Comparison of ENCODE assay signal across 33 cellular contexts in genomic region chr21:15278851-15279250, GRCh38.
A peak's percentile ranks its signal among the peaks of the same experiment; 100 is the strongest.
DNase-seq lines count a peak whose midpoint lies in the region; ATAC-seq and TF ChIP-seq lines count a peak whose summit lies in the region.
"Had no signal": no experiment of that assay in that cellular context is flagged by ENCODE, and none has a peak within 500 bp of the region (broad histone marks: within the 10 kb centered on the region; RNA-seq: fewer than 3 reads in every experiment).

No MANE protein-coding gene starts in this region.

- H2BK5ac ChIP-seq in trophoblast cell (ENCODE audit: low read depth, low read length, poor library complexity): no peak overlapping the region

- H3K4me1 ChIP-seq in GM23338 (ENCODE audit: insufficient read depth): no peaks in the 10 kb centered on the region
- H3K4me1 ChIP-seq in RWPE2 (ENCODE audit: insufficient read depth, poor library complexity, severe bottlenecking): peaks cover 9% of the 10 kb centered on the region
- H3K4me1 ChIP-seq in osteoblast (ENCODE audit: insufficient read depth, low read length): no peaks in the 10 kb centered on the region
- peaks cover 0 to 3% of the 10 kb centered on the region in 2 experiments for H3K4me1 ChIP-seq in trophoblast cell (ENCODE audit: control insufficient read depth in 1 of 2, insufficient read depth in 2 of 2, low read length in 2 of 2)
- H3K4me1 ChIP-seq: BE2C; BLaER1; BLaER1 treated with 17β-estradiol and CSF1 and Interleukin-3, amounts not matched to agents 10 nM and 100 nM; Caco-2 had no signal

- no peak overlapping the region for H3K4me3 Mint-ChIP-seq in GM23338
- H3K4me3 Mint-ChIP-seq in Calu3 (ENCODE audit: low read depth, unreplicated experiment): no peak overlapping the region
- H3K4me3 Mint-ChIP-seq in activated T-cell treated with anti-CD3 and anti-CD28 coated beads, Interleukin-2, amount 50 U/mL, for 4 hours: no peak overlapping the region
- H3K4me3 Mint-ChIP-seq: B cell; CD14-positive monocyte; CD4-positive, alpha-beta memory T cell; CD4-positive, alpha-beta T cell; CD4-positive, CD25-positive, alpha-beta regulatory T cell; CD8-positive, alpha-beta memory T cell; CD8-positive, alpha-beta T cell had no signal

- DNase-seq in GM23338 (ENCODE audit: low spot score): no peak
- no peak for DNase-seq in RWPE2 (ENCODE audit: low spot score)
- peak; percentile 45 for DNase-seq in osteoblast (ENCODE audit: insufficient read length, low spot score, missing footprints)
- peak; percentile 54 to 65 for DNase-seq in trophoblast cell
- no peak for DNase-seq in Calu3
- no peak for DNase-seq in NOMO-1 treated with dmso at 0.1 percent for 144 hours (lab: John Stamatoyannopoulos, UW; ENCODE audit: unreplicated experiment)
- DNase-seq in activated T-cell treated with anti-CD3 and anti-CD28 coated beads, Interleukin-2, amount 50 U/mL, for 4 hours: no peak
- DNase-seq: 8988T; ACHN; AML-193; BE2C; C1 segment of cervical spinal cord; Caco-2; CD4-positive, alpha-beta memory T cell; CD4-positive, alpha-beta T cell; CD4-positive, CD25-positive, alpha-beta regulatory T cell; CD8-positive, alpha-beta memory T cell; CD8-positive, alpha-beta T cell; COR-L47; DMS 273 treated with DMSO at 0.1 percent for 48 hours; DMS153; DMS53; DMS79; DMS79 treated with DMSO at 0.1 percent for 48 hours; DND-41 had no signal

- H3K79me2 ChIP-seq in GM23338 (replicated peaks; ENCODE audit: insufficient read depth): no peaks in the 10 kb centered on the region
- no peaks in the 10 kb centered on the region for H3K79me2 ChIP-seq in osteoblast (ENCODE audit: insufficient read depth, low read length)
- H3K79me2 ChIP-seq in trophoblast cell (ENCODE audit: control insufficient read depth, insufficient read depth, low read length, poor library complexity): no peaks in the 10 kb centered on the region

- H3K9me3 ChIP-seq in RWPE2 (ENCODE audit: severe bottlenecking) (no peaks in the 10 kb centered on the region), osteoblast (ENCODE audit: low read depth, low read length) (no peaks in the 10 kb centered on the region), trophoblast cell (ENCODE audit: insufficient read depth, low read depth, low read length) (no peaks in the 10 kb centered on the region)
- H3K9me3 ChIP-seq: BE2C, Caco-2 had no signal

- H3K27ac ChIP-seq in GM23338 (ENCODE audit: low read depth): no peak overlapping the region
- peak overlapping the region; percentile 37 for H3K27ac ChIP-seq in RWPE2 (ENCODE audit: poor library complexity, severe bottlenecking)
- H3K27ac ChIP-seq in osteoblast (ENCODE audit: low read depth, low read length): no peak overlapping the region
- no peak overlapping the region for H3K27ac ChIP-seq in trophoblast cell (ENCODE audit: low read depth, low read length)
- H3K27ac ChIP-seq: 22Rv1; A549; BLaER1; BLaER1 treated with 17β-estradiol and CSF1 and Interleukin-3, amounts not matched to agents 10 nM and 100 nM; C4-2B had no signal

- H2AFZ ChIP-seq in GM23338 (peak overlapping the region; percentile 16; the same call in 1 of the 2 replicates), osteoblast (ENCODE audit: low read length) (no peak overlapping the region), trophoblast cell (ENCODE audit: insufficient read depth, low read length, poor library complexity) (no peak overlapping the region)

- no peaks in the 10 kb centered on the region for H3F3A ChIP-seq in GM23338 (replicated peaks; ENCODE audit: low read depth)

- H3K4me3 ChIP-seq in GM23338: no peak overlapping the region
- no peak overlapping the region for H3K4me3 ChIP-seq in RWPE2 (ENCODE audit: severe bottlenecking)
- no peak overlapping the region for H3K4me3 ChIP-seq in osteoblast (ENCODE audit: insufficient read depth, low read length)
- no peak overlapping the region for H3K4me3 ChIP-seq in trophoblast cell (ENCODE audit: low read depth, low read length)
- H3K4me3 ChIP-seq: A549; BLaER1; BLaER1 treated with 17β-estradiol and CSF1 and Interleukin-3, amounts not matched to agents 10 nM and 100 nM had no signal

- no peak overlapping the region for H3K18ac ChIP-seq in trophoblast cell (ENCODE audit: low read length)

- H4K20me1 ChIP-seq in GM23338 (replicated peaks; ENCODE audit: insufficient read depth): no peaks in the 10 kb centered on the region
- H4K20me1 ChIP-seq in osteoblast (ENCODE audit: insufficient read depth, low read length): no peaks in the 10 kb centered on the region
- H4K20me1 ChIP-seq: BLaER1; BLaER1 treated with 17β-estradiol and CSF1 and Interleukin-3, amounts not matched to agents 10 nM and 100 nM had no signal

- no peaks in the 10 kb centered on the region for H3K27me3 ChIP-seq in GM23338 (ENCODE audit: insufficient read depth)
- no peaks in the 10 kb centered on the region for H3K27me3 ChIP-seq in RWPE2 (ENCODE audit: insufficient read depth, poor library complexity, severe bottlenecking)
- no peaks in the 10 kb centered on the region for H3K27me3 ChIP-seq in osteoblast (ENCODE audit: insufficient read depth, low read length)
- H3K27me3 ChIP-seq in trophoblast cell (ENCODE audit: insufficient read depth, low read length): no peaks in the 10 kb centered on the region
- H3K27me3 ChIP-seq: BE2C; BLaER1; BLaER1 treated with 17β-estradiol and CSF1 and Interleukin-3, amounts not matched to agents 10 nM and 100 nM had no signal

- H3K4me1 Mint-ChIP-seq in GM23338: no peaks in the 10 kb centered on the region
- no peaks in the 10 kb centered on the region for H3K4me1 Mint-ChIP-seq in Calu3 (ENCODE audit: low read depth, unreplicated experiment)
- no peaks in the 10 kb centered on the region for H3K4me1 Mint-ChIP-seq in activated T-cell treated with anti-CD3 and anti-CD28 coated beads, Interleukin-2, amount 50 U/mL, for 4 hours (ENCODE audit: low read depth)
- H3K4me1 Mint-ChIP-seq: B cell; CD4-positive, alpha-beta memory T cell; CD4-positive, CD25-positive, alpha-beta regulatory T cell; CD8-positive, alpha-beta memory T cell had no signal

- no peak overlapping the region for H3K4ac ChIP-seq in trophoblast cell (ENCODE audit: low read depth, low read length)

- ATAC-seq in GM23338 (no peak), RWPE2 (ENCODE audit: low read depth) (no peak), SK-N-SH treated with all-trans-retinoic acid at 6 μM for 48 hours (no peak)
- no peak for ATAC-seq in activated T-cell treated with anti-CD3 and anti-CD28 coated beads, Interleukin-2, amount 50 U/mL, for 4 hours
- ATAC-seq: A549; CD8-positive, alpha-beta T cell had no signal

- no peak overlapping the region for H3K4me2 ChIP-seq in GM23338
- H3K4me2 ChIP-seq in osteoblast (ENCODE audit: insufficient read depth, low read length): no peak overlapping the region
- no peak overlapping the region for H3K4me2 ChIP-seq in trophoblast cell (ENCODE audit: low read length)
- H3K4me2 ChIP-seq: A549; BLaER1; BLaER1 treated with 17β-estradiol and CSF1 and Interleukin-3, amounts not matched to agents 10 nM and 100 nM had no signal

- no peak overlapping the region for H2AK5ac ChIP-seq in trophoblast cell (ENCODE audit: low read length)

- no peaks in the 10 kb centered on the region for H3K9me2 ChIP-seq in GM23338 (ENCODE audit: insufficient read depth)

- H3K9ac ChIP-seq in trophoblast cell (ENCODE audit: low read length): no peak overlapping the region
- H3K9ac ChIP-seq: BLaER1; BLaER1 treated with 17β-estradiol and CSF1 and Interleukin-3, amounts not matched to agents 10 nM and 100 nM had no signal

- H3K36me3 ChIP-seq in GM23338 (ENCODE audit: insufficient read depth): no peaks in the 10 kb centered on the region
- H3K36me3 ChIP-seq in RWPE2 (ENCODE audit: low read depth): no peaks in the 10 kb centered on the region
- no peaks in the 10 kb centered on the region for H3K36me3 ChIP-seq in osteoblast (ENCODE audit: insufficient read depth, low read length)
- no peaks in the 10 kb centered on the region for H3K36me3 ChIP-seq in trophoblast cell (ENCODE audit: control insufficient read depth in 1 of 2, insufficient read depth in 2 of 2, low read length in 2 of 2)
- H3K36me3 ChIP-seq: BE2C; BLaER1; BLaER1 treated with 17β-estradiol and CSF1 and Interleukin-3, amounts not matched to agents 10 nM and 100 nM had no signal

- H4K8ac ChIP-seq in trophoblast cell (ENCODE audit: low read depth, low read length): no peak overlapping the region

- no peak overlapping the region for H4K12ac ChIP-seq in trophoblast cell (ENCODE audit: low read depth, low read length)

- H3K23ac ChIP-seq in trophoblast cell (ENCODE audit: low read length): no peak overlapping the region

- H3K27me3 Mint-ChIP-seq in GM23338 (ENCODE audit: insufficient read depth, low read depth, poor library complexity): no peaks in the 10 kb centered on the region
- H3K27me3 Mint-ChIP-seq in Calu3 (ENCODE audit: unreplicated experiment): no peaks in the 10 kb centered on the region
- peaks cover 2% of the 10 kb centered on the region for H3K27me3 Mint-ChIP-seq in activated T-cell treated with anti-CD3 and anti-CD28 coated beads, Interleukin-2, amount 50 U/mL, for 4 hours (ENCODE audit: low read depth)
- H3K27me3 Mint-ChIP-seq: B cell; CD4-positive, CD25-positive, alpha-beta regulatory T cell had no signal

- no peak overlapping the region for H3K14ac ChIP-seq in trophoblast cell (ENCODE audit: low read length)

- H4K91ac ChIP-seq in trophoblast cell (ENCODE audit: low read depth, low read length): no peak overlapping the region

- H3K79me1 ChIP-seq in trophoblast cell (ENCODE audit: low read length): peaks cover 1% of the 10 kb centered on the region

- H3K36me3 Mint-ChIP-seq in GM23338 (ENCODE audit: low read depth) (no peaks in the 10 kb centered on the region), Calu3 (ENCODE audit: insufficient read depth, unreplicated experiment) (no peaks in the 10 kb centered on the region)
- no peaks in the 10 kb centered on the region for H3K36me3 Mint-ChIP-seq in activated T-cell treated with anti-CD3 and anti-CD28 coated beads, Interleukin-2, amount 50 U/mL, for 4 hours (ENCODE audit: insufficient read depth)
- H3K36me3 Mint-ChIP-seq: CD14-positive monocyte; CD4-positive, alpha-beta memory T cell; CD4-positive, CD25-positive, alpha-beta regulatory T cell; CD8-positive, alpha-beta T cell had no signal

- no TSS peak for BruUV-seq in Calu3 (replicated peaks; lab: Mats Ljungman, UMichigan)

- WGBS in trophoblast cell (ENCODE audit: extremely low coverage, insufficient coverage, insufficient read length): no CpG with 5 or more reads among the region's 4 CpGs

- peaks cover 6% of the 10 kb centered on the region; the same call in 1 of the 3 replicates for H3K9me3 Mint-ChIP-seq in GM23338
- H3K9me3 Mint-ChIP-seq in Calu3 (ENCODE audit: low read depth, unreplicated experiment): no peaks in the 10 kb centered on the region
- no peaks in the 10 kb centered on the region for H3K9me3 Mint-ChIP-seq in activated T-cell treated with anti-CD3 and anti-CD28 coated beads, Interleukin-2, amount 50 U/mL, for 4 hours
- H3K9me3 Mint-ChIP-seq: CD4-positive, alpha-beta memory T cell; CD4-positive, alpha-beta T cell; CD8-positive, alpha-beta memory T cell; CD8-positive, alpha-beta T cell had no signal

- no peak for TF ChIP-seq CTCF in GM23338 (conservative IDR thresholded peaks at IDR 0.05; ENCODE audit: low read depth in 2 of 2)
- TF ChIP-seq CTCF in RWPE2 (IDR thresholded peaks at IDR 0.05; ENCODE audit: poor library complexity, severe bottlenecking): no peak
- no peak for TF ChIP-seq CTCF in osteoblast (IDR thresholded peaks at IDR 0.05; ENCODE audit: extremely low read depth, low read depth, low read length)
- no peak for TF ChIP-seq CTCF in Calu3 (IDR thresholded peaks at IDR 0.05; ENCODE audit: unreplicated experiment)

- CTCF ChIA-PET in Calu3 (lab: Charles Lee): no interaction called here

- H2BK12ac ChIP-seq in trophoblast cell (ENCODE audit: low read length): no peak overlapping the region

- intact Hi-C loops in Calu3 (cut with micrococcal nuclease; ENCODE audit: unreplicated experiment): no loop called here

- H2BK120ac ChIP-seq in trophoblast cell (ENCODE audit: insufficient read depth, low read length, poor library complexity): no peak overlapping the region

- no peak overlapping the region for H3K27ac Mint-ChIP-seq in GM23338
- no peak overlapping the region for H3K27ac Mint-ChIP-seq in Calu3 (ENCODE audit: unreplicated experiment)
- H3K27ac Mint-ChIP-seq: B cell; CD14-positive monocyte; CD4-positive, alpha-beta memory T cell; CD4-positive, alpha-beta T cell; CD4-positive, CD25-positive, alpha-beta regulatory T cell; CD8-positive, alpha-beta memory T cell; CD8-positive, alpha-beta T cell had no signal

Comparison
In these comparisons a context has a peak if more than half of its experiments do, and no peak if none do; other contexts are left out.
1. DNase-seq: peak in osteoblast (single experiment) and trophoblast cell (2 of 2); none in GM23338 (single experiment), RWPE2 (single experiment), Calu3 (single experiment), NOMO-1 treated with dmso at 0.1 percent for 144 hours (single experiment) and activated T-cell treated with anti-CD3 and anti-CD28 coated beads, Interleukin-2, amount 50 U/mL, for 4 hours (single experiment).